22 cellular contexts compared by ENCODE assay signal in the genomic region with DNA sequence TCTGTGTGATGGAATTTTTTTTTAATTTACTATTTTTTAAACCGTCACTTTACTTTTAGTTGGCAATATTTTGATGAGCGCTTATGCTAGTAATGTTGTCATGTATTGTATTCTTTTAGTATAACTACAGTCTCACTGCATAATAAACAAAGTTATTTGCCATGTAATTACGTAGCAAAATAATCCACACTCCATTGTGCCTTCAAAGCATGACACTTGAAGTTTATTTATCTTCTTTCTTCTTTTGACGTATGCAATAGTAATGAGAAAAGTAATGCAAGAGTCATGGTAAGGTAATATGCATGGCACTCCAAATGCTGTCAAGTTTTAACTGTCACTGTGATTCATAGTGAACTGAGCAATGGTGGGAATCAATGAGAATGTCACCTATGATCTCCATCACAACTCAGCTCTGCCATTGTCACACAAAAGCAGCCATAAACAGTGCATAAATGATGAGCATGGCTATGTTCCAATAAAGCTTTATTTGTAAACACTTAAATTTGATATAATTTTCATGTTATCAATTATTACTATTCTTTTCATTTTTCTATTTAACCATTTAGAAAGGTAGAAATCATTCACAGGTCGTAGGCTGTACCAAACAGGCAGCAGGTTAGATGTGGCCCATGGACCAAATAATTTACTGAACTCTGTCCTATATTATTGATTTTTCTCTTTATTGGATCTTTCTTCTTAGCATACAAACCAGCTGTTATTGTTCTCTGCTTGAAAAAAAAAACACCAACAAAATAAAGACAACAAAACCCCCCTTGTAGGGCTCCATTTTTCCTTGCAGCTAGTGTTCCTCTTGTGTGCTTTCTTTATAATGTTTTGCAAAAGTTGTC.
"Had no signal": no experiment of that assay in that cellular context is flagged by ENCODE, and none has a peak within 500 bp of the region (broad histone marks: within the 10 kb centered on the region; RNA-seq: fewer than 3 reads in every experiment).

No MANE protein-coding gene starts in this region.

- H3K27ac ChIP-seq: epithelial cell of prostate, esophagus muscularis mucosa, gastrocnemius medialis, heart right ventricle, left lung, lower lobe of right lung, sigmoid colon, skin epidermis, testis had no signal

- ATAC-seq: effector memory CD8-positive, alpha-beta T cell; gastrocnemius medialis; heart right ventricle; left lung; lower lobe of right lung; natural killer cell treated with Interleukin-12 subunit alpha and Interleukin-12 subunit beta and Interleukin-15 and Interleukin-18, amount 100 ng/mL, for 72 hours; stimulated activated naive B cell treated with anti-CD40 and anti-IgM and Interleukin-4, amounts not matched to agents 10 μg/mL and 1 μg/mL and 100 μg/mL, for 72 hours; stimulated activated naive CD8-positive, alpha-beta T cell treated with anti-CD3 and anti-CD28 coated beads, Interleukin-15, amount 100 ng/mL, for 72 hours had no signal

- H3K4me3 ChIP-seq: esophagus muscularis mucosa, gastrocnemius medialis, heart right ventricle, left lung, lower lobe of right lung, sigmoid colon, skin epidermis, testis had no signal

- H3K36me3 ChIP-seq: esophagus muscularis mucosa, gastrocnemius medialis, heart right ventricle, left lung, lower lobe of right lung, sigmoid colon had no signal

- H3K27me3 ChIP-seq: esophagus muscularis mucosa, gastrocnemius medialis, heart right ventricle, left lung, sigmoid colon, testis had no signal

- DNase-seq: effector memory CD8-positive, alpha-beta T cell; gastrocnemius medialis; heart right ventricle; hypothalamus; islet precursor cell; left lung; lower lobe of right lung; midbrain; occipital lobe; posterior cingulate gyrus; sigmoid colon; stimulated activated CD4-positive, alpha-beta T cell treated with anti-CD3 and anti-CD28 coated beads, Interleukin-2, amount 100 ng/mL, for 24 hours; stimulated activated CD4-positive, alpha-beta T cell treated with anti-CD3 and anti-CD28 coated beads, Interleukin-4, amount 100 ng/mL, for 4 hours; stimulated activated naive B cell treated with anti-CD40 and anti-IgM and Interleukin-4, amounts not matched to agents 10 μg/mL and 1 μg/mL and 100 μg/mL, for 72 hours; stimulated activated naive CD8-positive, alpha-beta T cell treated with anti-CD3 and anti-CD28 coated beads, Interleukin-15, amount 100 ng/mL, for 72 hours; testis; trophoblast cell had no signal

- H3K9me3 ChIP-seq: esophagus muscularis mucosa, gastrocnemius medialis, heart right ventricle, left lung, lower lobe of right lung, sigmoid colon, testis had no signal

- FAIRE-seq: colon had no signal
